ENCODE assay signal across 24 cellular contexts in the genomic region with DNA sequence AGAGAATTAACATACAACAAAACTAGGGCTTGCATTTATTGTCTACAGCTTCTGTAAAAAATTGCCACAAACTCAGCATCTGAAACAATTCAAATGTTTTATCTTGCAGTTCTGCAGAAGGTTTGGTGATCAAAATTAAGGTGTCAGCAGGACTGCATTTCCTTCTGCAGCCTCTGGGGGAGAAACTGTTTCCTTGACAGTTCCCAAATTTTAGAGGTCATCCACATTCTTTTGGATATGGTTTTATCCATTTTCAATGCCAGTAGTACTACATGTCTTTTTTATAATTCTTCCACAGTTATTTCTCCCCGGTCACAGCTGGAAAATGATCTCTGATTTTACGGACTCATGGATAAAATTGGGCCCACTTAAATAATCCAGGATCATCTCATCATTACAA.
"Had no signal": no experiment of that assay in that cellular context is flagged by ENCODE, and none has a peak within 500 bp of the region (broad histone marks: within the 10 kb centered on the region; RNA-seq: fewer than 3 reads in every experiment).

No MANE protein-coding gene starts in this region.

- H3K4me1 ChIP-seq: adrenal gland, tibial artery had no signal

- DNase-seq: activated B cell treated with CpG ODN at 0.5 μM for 24 hours; activated CD4-positive, alpha-beta T cell treated with anti-CD3 and anti-CD28 coated beads for 36 hours; activated CD4-positive, alpha-beta T cell treated with anti-CD3 and anti-CD28 coated beads, Interleukin-2, amount 50 U/mL, for 4 hours; activated CD8-positive, alpha-beta memory T cell treated with anti-CD3 and anti-CD28 coated beads, Interleukin-2, amount 50 U/mL, for 48 hours; activated naive CD4-positive, alpha-beta T cell; activated T-cell treated with anti-CD3 and anti-CD28 coated beads, Interleukin-2, amount 50 U/mL, for 4 hours; adrenal gland; effector memory CD4-positive, alpha-beta T cell; immature natural killer cell; naive B cell; occipital lobe; posterior cingulate gyrus; small intestine; stimulated activated CD4-positive, alpha-beta T cell treated with anti-CD3 and anti-CD28 coated beads, Interleukin-2, amount 100 ng/mL, for 24 hours; stimulated activated naive CD8-positive, alpha-beta T cell treated with anti-CD3 and anti-CD28 coated beads, Interleukin-15, amount 100 ng/mL, for 72 hours; tibial artery had no signal

- H3K9me3 ChIP-seq: adrenal gland, tibial artery had no signal

- H3K27me3 ChIP-seq: adrenal gland, tibial artery had no signal

- H3K36me3 ChIP-seq: adrenal gland, tibial artery had no signal

- H3K27ac ChIP-seq: adrenal gland, tibial artery had no signal

- ATAC-seq: activated CD4-positive, alpha-beta T cell treated with anti-CD3 and anti-CD28 coated beads for 36 hours; activated T-cell treated with anti-CD3 and anti-CD28 coated beads, Interleukin-2, amount 50 U/mL, for 4 hours; left lobe of liver; sciatic nerve; stimulated activated effector memory CD8-positive, alpha-beta T cell treated with anti-CD3 and anti-CD28 coated beads, Interleukin-12 subunit alpha, Interleukin-12 subunit beta, amount 100 ng/mL, for 72 hours; stimulated activated naive CD8-positive, alpha-beta T cell treated with anti-CD3 and anti-CD28 coated beads, Interleukin-15, amount 100 ng/mL, for 72 hours had no signal

- FAIRE-seq: astrocyte, colon, endothelial cell of umbilical vein, small intestine, TTC549 had no signal

- H3K4me3 ChIP-seq: adrenal gland, lung, tibial artery had no signal
